8 cellular contexts compared by ENCODE assay signal in genomic region chr3:97815149-97815917, GRCh38. TPM values are rescaled to one million over a fixed set of nuclear protein-coding genes. Genes with fewer than 3 reads are reported as not detected.
DNase-seq lines count a peak whose midpoint lies in the region; TF ChIP-seq lines count a peak whose summit lies in the region.

No MANE protein-coding gene starts in this region.

- no peak overlapping the region for H3K9ac ChIP-seq in H9 (ENCODE audit: extremely low read depth, insufficient read length, low read length)

- no peak overlapping the region for H3K4me3 Mint-ChIP-seq in H9

- no peaks in the 10 kb centered on the region for H3K9me3 Mint-ChIP-seq in H9

- no peak overlapping the region for H2BK5ac ChIP-seq in H9 (ENCODE audit: insufficient read length, low read length)

- DNase-seq in NCI-H2171 treated with DMSO at 0.1 percent for 48 hours (lab: John Stamatoyannopoulos, UW) (peak; percentile 33), NCI-H2171 (lab: John Stamatoyannopoulos, UW) (no peak), M059J (ENCODE audit: low read depth) (peak; percentile 73), cardiac septum (ENCODE audit: low spot score) (no peak), mesenteric fat pad (ENCODE audit: low spot score) (no peak), H9 (no peak)
- peak; percentile 26 for DNase-seq in activated effector memory CD4-positive, alpha-beta T cell treated with Interleukin-2 at 50 U/mL for 16 hours
- DNase-seq in stimulated activated CD4-positive, alpha-beta T cell treated with anti-CD3 and anti-CD28 coated beads, TNF-alpha, amount 100 ng/mL, for 24 hours (ENCODE audit: low read depth in 3 of 3) = peak in 2 of 3 experiments; percentile 9 to 22

- no peak overlapping the region for H2AK5ac ChIP-seq in H9 (ENCODE audit: insufficient read length, low read length)

- H2BK15ac ChIP-seq in H9 (ENCODE audit: low read depth, low read length) = no peak overlapping the region

- no peak overlapping the region for H3K18ac ChIP-seq in H9 (ENCODE audit: insufficient read length, low read depth, low read length)

- peaks cover 7% of the 10 kb centered on the region for H3K27me3 Mint-ChIP-seq in H9 (ENCODE audit: low read depth)

- H3K4me1 ChIP-seq in H9 (ENCODE audit: insufficient read depth, low read length) = no peaks in the 10 kb centered on the region

- peaks cover 3 to 5% of the 10 kb centered on the region in 2 experiments; a peak in 2 of 4 replicates for H3K4me1 Mint-ChIP-seq in H9

- intact Hi-C loops in cardiac septum (cut with DNase I) = no loop called here

- H3T11ph ChIP-seq in H9 (ENCODE audit: low read length) = no peak overlapping the region

- no peaks in the 10 kb centered on the region for H3K27me3 ChIP-seq in H9 (ENCODE audit: insufficient read depth, low read length)

- H3K79me1 ChIP-seq in H9 (ENCODE audit: insufficient read depth, low read depth, low read length, poor library complexity, severe bottlenecking) = no peaks in the 10 kb centered on the region

- H2BK120ac ChIP-seq in H9 (ENCODE audit: low read depth, low read length, poor library complexity, severe bottlenecking) = no peak overlapping the region

- H3K27ac ChIP-seq in H9 (ENCODE audit: insufficient read length, low read depth, low read length) = no peak overlapping the region

- H3K27ac Mint-ChIP-seq in H9 = no peak overlapping the region

- no peak overlapping the region for H2BK12ac ChIP-seq in H9 (ENCODE audit: insufficient read length, low read depth, low read length)

- H4K8ac ChIP-seq in H9 (replicated peaks; ENCODE audit: insufficient read length, low read depth, low read length) = no peak overlapping the region

- WGBS in H9 (ENCODE audit: extremely low coverage, insufficient read length, low lambda C conversion rate) = no CpG with 5 or more reads among the region's 1 CpG

- no peak overlapping the region for H3K56ac ChIP-seq in H9 (ENCODE audit: insufficient read length, low read depth, low read length)

- no peaks in the 10 kb centered on the region for H4K20me1 ChIP-seq in H9 (ENCODE audit: control insufficient read depth, insufficient read depth, insufficient read length)

- H3K9me3 ChIP-seq in H9 (ENCODE audit: control insufficient read depth, low read depth, low read length) = no peaks in the 10 kb centered on the region

- no peak overlapping the region for H3K4ac ChIP-seq in H9 (ENCODE audit: low read depth, low read length)

- no peaks in the 10 kb centered on the region for H3K36me3 Mint-ChIP-seq in H9 (ENCODE audit: insufficient read depth in 1 of 3, low read depth in 3 of 3)

- H3K4me2 ChIP-seq in H9 (ENCODE audit: insufficient read depth, insufficient read length, low read length) = no peak overlapping the region

- H3K79me2 ChIP-seq in H9 (ENCODE audit: insufficient read depth, low read length) = no peaks in the 10 kb centered on the region

- TF ChIP-seq CTCF in H9 (conservative IDR thresholded peaks at IDR 0.05) = no peak

- no peak overlapping the region for H4K5ac ChIP-seq in H9 (ENCODE audit: insufficient read length, low read depth, low read length)

- no peak overlapping the region for H2BK20ac ChIP-seq in H9 (ENCODE audit: low read depth, low read length, poor library complexity, severe bottlenecking)

- no peak overlapping the region for H4K91ac ChIP-seq in H9 (ENCODE audit: insufficient read length, low read depth, low read length)

- H3K23me2 ChIP-seq in H9 (ENCODE audit: insufficient read length, low read depth, low read length, poor library complexity, severe bottlenecking) = no peaks in the 10 kb centered on the region

- no peak overlapping the region for H3K23ac ChIP-seq in H9 (ENCODE audit: insufficient read length, low read depth, low read length)

- no peak overlapping the region for H2AFZ ChIP-seq in H9 (ENCODE audit: low read length)

- no peak overlapping the region for H3K14ac ChIP-seq in H9 (ENCODE audit: insufficient read depth, low read length)

RNA-seq across cellular contexts. Expression of gene CRYBG3, which starts 6.5 kb away (rescaled TPM):
- total RNA-seq in M059J (2014; rRNA removed; shearing (Covaris generic)) = 9.7 and 16.4 TPM in 2 replicates
- 38.2 TPM for total RNA-seq in cardiac septum
- 39.4 TPM for total RNA-seq in mesenteric fat pad
- 5.0 and 5.9 TPM in 2 replicates for total RNA-seq in H9 (2021)

RNA-seq across cellular contexts. Expression of gene ARL6, which starts 50.8 kb away (rescaled TPM):
- 17.2 and 24.7 TPM in 2 replicates for total RNA-seq in M059J (2014; rRNA removed; shearing (Covaris generic))
- total RNA-seq in cardiac septum = 3.5 TPM
- total RNA-seq in mesenteric fat pad = 4.0 TPM
- total RNA-seq in H9 (2021) = 6.3 and 7.1 TPM in 2 replicates

Comparison
In these comparisons a context has a peak if more than half of its experiments do, and no peak if none do; other contexts are left out.
1. DNase-seq: peak in NCI-H2171 treated with DMSO at 0.1 percent for 48 hours (single experiment), M059J (single experiment), activated effector memory CD4-positive, alpha-beta T cell treated with Interleukin-2 at 50 U/mL for 16 hours (single experiment) and stimulated activated CD4-positive, alpha-beta T cell treated with anti-CD3 and anti-CD28 coated beads, TNF-alpha, amount 100 ng/mL, for 24 hours (2 of 3); none in NCI-H2171 (single experiment), cardiac septum (single experiment), mesenteric fat pad (single experiment) and H9 (single experiment).